9 cellular contexts compared by ENCODE assay signal in the genomic region with DNA sequence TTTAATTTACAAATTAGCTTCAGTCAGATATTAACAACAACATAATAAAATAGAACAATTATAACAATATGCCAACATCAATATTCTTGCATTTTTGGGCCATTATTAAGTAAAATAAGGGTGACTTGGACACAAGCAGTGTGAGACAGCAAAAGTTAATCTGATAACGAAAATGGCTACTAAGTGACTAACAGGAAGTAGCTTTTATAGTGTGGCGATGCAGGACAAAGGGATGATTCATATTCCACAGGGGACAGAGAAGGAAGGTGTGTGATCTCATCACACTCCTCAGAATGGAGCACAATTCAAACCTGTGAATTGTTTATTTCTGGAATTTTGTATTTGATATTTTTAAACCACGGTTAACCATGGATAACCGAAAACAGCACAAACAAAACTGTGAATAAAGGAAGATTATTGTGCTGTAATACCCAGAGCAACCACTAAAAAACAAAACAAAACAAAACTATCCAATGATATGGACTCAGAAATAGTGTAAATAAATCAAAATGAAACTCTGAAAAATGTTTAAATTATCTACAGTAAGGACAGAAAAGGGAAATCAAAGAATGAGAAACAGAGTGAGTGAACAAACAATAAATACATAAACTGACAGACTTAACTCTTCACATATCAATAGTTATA.
DNase-seq lines count a peak whose midpoint lies in the region; TF ChIP-seq lines count a peak whose summit lies in the region.
"Had no signal": no experiment of that assay in that cellular context is flagged by ENCODE, and none has a peak within 500 bp of the region (broad histone marks: within the 10 kb centered on the region; RNA-seq: fewer than 3 reads in every experiment).

No MANE protein-coding gene starts in this region.

- H3K4me1 Mint-ChIP-seq in chondrocyte (ENCODE audit: low read depth): no peaks in the 10 kb centered on the region

- H3K36me3 ChIP-seq in osteoblast (ENCODE audit: insufficient read depth, low read length): no peaks in the 10 kb centered on the region

- no peaks in the 10 kb centered on the region for H3K36me3 Mint-ChIP-seq in chondrocyte (ENCODE audit: low read depth)

- H3K4me3 Mint-ChIP-seq in chondrocyte (ENCODE audit: unreplicated experiment): no peak overlapping the region

- H3K27me3 ChIP-seq in osteoblast (ENCODE audit: insufficient read depth, low read length): no peaks in the 10 kb centered on the region

- H2AFZ ChIP-seq in osteoblast (ENCODE audit: low read length): no peak overlapping the region

- no peaks in the 10 kb centered on the region for H3K9me3 Mint-ChIP-seq in chondrocyte (ENCODE audit: low read depth)

- no peak overlapping the region for H3K4me3 ChIP-seq in osteoblast (ENCODE audit: insufficient read depth, low read length)

- H3K79me2 ChIP-seq in osteoblast (ENCODE audit: insufficient read depth, low read length): no peaks in the 10 kb centered on the region

- no peaks in the 10 kb centered on the region for H4K20me1 ChIP-seq in osteoblast (ENCODE audit: insufficient read depth, low read length)

- H3K27ac Mint-ChIP-seq in chondrocyte (ENCODE audit: unreplicated experiment): no peak overlapping the region

- H3K27ac ChIP-seq in osteoblast (ENCODE audit: low read depth, low read length): peak overlapping the region; percentile 37

- H3K27me3 Mint-ChIP-seq in chondrocyte (ENCODE audit: low read depth): peaks cover 2% of the 10 kb centered on the region

- H3K9me3 ChIP-seq in osteoblast (ENCODE audit: low read depth, low read length): no peaks in the 10 kb centered on the region

- TF ChIP-seq CTCF in chondrocyte (IDR thresholded peaks at IDR 0.05): peak; percentile 54
- TF ChIP-seq CTCF in osteoblast (IDR thresholded peaks at IDR 0.05; ENCODE audit: extremely low read depth, low read depth, low read length): peak; percentile 33
- TF ChIP-seq CTCF in GM20000 (IDR thresholded peaks at IDR 0.05; ENCODE audit: extremely low read depth, missing control alignments): no peak

- H3K4me2 ChIP-seq in osteoblast (ENCODE audit: insufficient read depth, low read length): peak overlapping the region; percentile 1

- CTCF ChIA-PET in HEK293T (lab: Yijun Ruan, JAX): no interaction called here

- H3K4me1 ChIP-seq in osteoblast (ENCODE audit: insufficient read depth, low read length): peaks cover 19% of the 10 kb centered on the region

- POLR2A ChIA-PET in HEK293T (lab: Yijun Ruan, JAX): no interaction called here

- peak; percentile 79 for DNase-seq in EL
- DNase-seq in NCI-H226: peak; percentile 11
- no peak for DNase-seq in chondrocyte (ENCODE audit: low spot score)
- DNase-seq in osteoblast (ENCODE audit: insufficient read length, low spot score, missing footprints): peak; percentile 21
- no peak for DNase-seq in foreskin melanocyte
- no peak for DNase-seq in HEK293T (ENCODE audit: extremely low spot score)
- no peak for DNase-seq in NCI-H524 treated with DMSO at 0.1 percent for 48 hours (lab: John Stamatoyannopoulos, UW)
- no peak for DNase-seq in GM20000 (ENCODE audit: low spot score)
- DNase-seq: activated CD4-positive, alpha-beta T cell treated with anti-CD3 and anti-CD28 coated beads, Interleukin-2, amount 50 U/mL, for 4 hours had no signal

TF ChIP-seq in HEK293T, 16 proteins besides CTCF, POLR2A, EP300 and RAD21:
- TF ChIP-seq LEF1 (IDR thresholded peaks at IDR 0.05; ENCODE audit: borderline replicate concordance) (no peak), CTBP1 (IDR thresholded peaks at IDR 0.05; ENCODE audit: borderline replicate concordance) (no peak), ARNT (IDR thresholded peaks at IDR 0.05) (no peak), NFRKB (IDR thresholded peaks at IDR 0.05) (no peak), HDGF (IDR thresholded peaks at IDR 0.05; ENCODE audit: borderline replicate concordance) (no peak)
TF ChIP-seq in HEK293T: peak in this region for 0.

Comparison
In these comparisons a context has a peak if more than half of its experiments do, and no peak if none do; other contexts are left out.
1. DNase-seq: peak in EL (single experiment), NCI-H226 (single experiment) and osteoblast (single experiment); none in chondrocyte (single experiment), foreskin melanocyte (single experiment), HEK293T (single experiment), NCI-H524 treated with DMSO at 0.1 percent for 48 hours (single experiment) and GM20000 (single experiment).